ENCODE assay signal across 9 cellular contexts in genomic region chr13:114148521-114148855, GRCh38. TPM values are rescaled to one million over a fixed set of nuclear protein-coding genes. Genes with fewer than 3 reads are reported as not detected.
DNase-seq lines count a peak whose midpoint lies in the region; ATAC-seq, FAIRE-seq and TF ChIP-seq lines count a peak whose summit lies in the region.
"Had no signal": no experiment of that assay in that cellular context is flagged by ENCODE, and none has a peak within 500 bp of the region (broad histone marks: within the 10 kb centered on the region; RNA-seq: fewer than 3 reads in every experiment).

No MANE protein-coding gene starts in this region.

- no peaks in the 10 kb centered on the region for H3K9me3 Mint-ChIP-seq in CD8-positive, alpha-beta memory T cell
- H3K9me3 Mint-ChIP-seq in activated CD8-positive, alpha-beta memory T cell treated with anti-CD3 and anti-CD28 coated beads, Interleukin-2, amount 10 ng/mL, durations not matched to agents 7 days and 5 days (ENCODE audit: low read depth), result peaks cover 2% of the 10 kb centered on the region

- intact Hi-C loops in spleen (cut with DNase I; ENCODE audit: low total_unique reads), result no loop called here

- peak overlapping the region; percentile 73 for H3K27ac ChIP-seq in CD8-positive, alpha-beta memory T cell (ENCODE audit: low read depth, low read length)
- H3K27ac ChIP-seq in spleen, result peak overlapping the region; percentile 10 to 88 (median 64)
- H3K27ac ChIP-seq: neutrophil had no signal

- H3K27me3 Mint-ChIP-seq in CD8-positive, alpha-beta memory T cell, result peaks cover 0 to 2% of the 10 kb centered on the region in 2 donors
- H3K27me3 Mint-ChIP-seq in activated CD8-positive, alpha-beta memory T cell treated with anti-CD3 and anti-CD28 coated beads, Interleukin-2, amount 10 ng/mL, durations not matched to agents 7 days and 5 days, result peaks cover 66% of the 10 kb centered on the region

- no peak for TF ChIP-seq CTCF in spleen (IDR thresholded peaks at IDR 0.05 in 8 of 11, conservative IDR thresholded peaks at IDR 0.05 in 3 of 11)

- CTCF ChIA-PET in CD8-positive, alpha-beta memory T cell (lab: Charles Lee), result interaction anchor here (1.0 to 1.6 kb wide), 10 partner anchors 8 to 80 kb away, joined by 3 to 17 read pairs (median 6); no protein-coding TSS in a partner anchor
- CTCF ChIA-PET in activated CD8-positive, alpha-beta memory T cell treated with anti-CD3 and anti-CD28 coated beads, Interleukin-2, amount 10 ng/mL, durations not matched to agents 7 days and 5 days (lab: Charles Lee), result interaction anchor here (0.7 to 1.3 kb wide), 9 partner anchors 12 to 83 kb away, joined by 3 to 10 read pairs (median 3); partner anchors contain the start of gene RASA3

- H3K27me3 ChIP-seq in CD8-positive, alpha-beta memory T cell (ENCODE audit: insufficient read depth, low read length, poor library complexity, severe bottlenecking), result no peaks in the 10 kb centered on the region
- no peaks in the 10 kb centered on the region for H3K27me3 ChIP-seq in spleen (replicated peaks in 1 of 7)

- H3K4me3 ChIP-seq in CD8-positive, alpha-beta memory T cell (ENCODE audit: low read length), result peak overlapping the region; percentile 42
- H3K4me3 ChIP-seq in spleen, result peak overlapping the region in 1 of 8 donors; percentile 21

- H3K9me3 ChIP-seq in CD8-positive, alpha-beta memory T cell (ENCODE audit: low read length), result no peaks in the 10 kb centered on the region
- H3K9me3 ChIP-seq in spleen, result no peaks in the 10 kb centered on the region
- H3K9me3 ChIP-seq: neutrophil had no signal

- peaks cover 0 to under 1% (median 0%) of the 10 kb centered on the region in 3 donors for H3K36me3 Mint-ChIP-seq in CD8-positive, alpha-beta memory T cell
- peaks cover 3% of the 10 kb centered on the region for H3K36me3 Mint-ChIP-seq in activated CD8-positive, alpha-beta memory T cell treated with anti-CD3 and anti-CD28 coated beads, Interleukin-2, amount 10 ng/mL, durations not matched to agents 7 days and 5 days

- FAIRE-seq in frontal cortex (lab: Jason Lieb, UNC), result no peak

- 6 to 33% (median 21%) methylated on average over 8 of the region's 8 CpGs for WGBS in spleen, 5 donors

- ATAC-seq in GM19468 (IDR thresholded peaks at IDR 0.05; ENCODE audit: extremely low read depth, unreplicated experiment) (peak; percentile 59), HG03565 (IDR thresholded peaks at IDR 0.05; ENCODE audit: unreplicated experiment) (peak; percentile 80)
- ATAC-seq in activated CD8-positive, alpha-beta memory T cell treated with anti-CD3 and anti-CD28 coated beads, Interleukin-2, amount 10 ng/mL, durations not matched to agents 7 days and 5 days, result peak; percentile 86

- TF ChIP-seq POLR2A in spleen (IDR thresholded peaks at IDR 0.05) (no peak), erythroblast (IDR thresholded peaks at IDR 0.05; ENCODE audit: low read length) (no peak)

- POLR2A ChIA-PET in CD8-positive, alpha-beta memory T cell (lab: Charles Lee), result interaction anchor here (0.9 to 1.6 kb wide), 9 partner anchors 8 to 81 kb away, joined by 3 to 22 read pairs (median 7); partner anchors contain the start of gene RASA3

- H3K4me1 ChIP-seq in CD8-positive, alpha-beta memory T cell (ENCODE audit: insufficient read depth, low read length), result peaks cover 95% of the 10 kb centered on the region
- peaks cover 2 to 86% (median 46%) of the 10 kb centered on the region in 6 donors for H3K4me1 ChIP-seq in spleen

- H3K27ac Mint-ChIP-seq in CD8-positive, alpha-beta memory T cell, result peak overlapping the region; percentile 91 to 99 (median 98)
- peak overlapping the region; percentile 82 for H3K27ac Mint-ChIP-seq in activated CD8-positive, alpha-beta memory T cell treated with anti-CD3 and anti-CD28 coated beads, Interleukin-2, amount 10 ng/mL, durations not matched to agents 7 days and 5 days

- H3K4me1 Mint-ChIP-seq in CD8-positive, alpha-beta memory T cell, result peaks cover 57 to 82% (median 77%) of the 10 kb centered on the region in 3 donors
- peaks cover 73% of the 10 kb centered on the region for H3K4me1 Mint-ChIP-seq in activated CD8-positive, alpha-beta memory T cell treated with anti-CD3 and anti-CD28 coated beads, Interleukin-2, amount 10 ng/mL, durations not matched to agents 7 days and 5 days

- peak; percentile 76 to 97 (median 96) for DNase-seq in CD8-positive, alpha-beta memory T cell
- peak; percentile 95 for DNase-seq in activated CD8-positive, alpha-beta memory T cell treated with anti-CD3 and anti-CD28 coated beads, Interleukin-2, amount 10 ng/mL, durations not matched to agents 7 days and 5 days
- DNase-seq in spleen (no peak), NOMO-1 treated with DMSO at 0.1 percent for 48 hours (lab: John Stamatoyannopoulos, UW; ENCODE audit: unreplicated experiment) (no peak), erythroblast (lab: John Stamatoyannopoulos, UW) (no peak), frontal cortex (ENCODE audit: low spot score in 2 of 2) (no peak)

- H3K36me3 ChIP-seq in CD8-positive, alpha-beta memory T cell (ENCODE audit: insufficient read depth, low read length), result no peaks in the 10 kb centered on the region
- H3K36me3 ChIP-seq in spleen, result no peaks in the 10 kb centered on the region
- H3K36me3 ChIP-seq: neutrophil had no signal

- H3K4me3 Mint-ChIP-seq in CD8-positive, alpha-beta memory T cell, result peak overlapping the region; percentile 51 to 85 (median 79)
- H3K4me3 Mint-ChIP-seq in activated CD8-positive, alpha-beta memory T cell treated with anti-CD3 and anti-CD28 coated beads, Interleukin-2, amount 10 ng/mL, durations not matched to agents 7 days and 5 days, result peak overlapping the region; percentile 38

RNA-seq across cellular contexts. Expression of gene RASA3, which starts 16.1 kb away (rescaled TPM):
- 10 to 100 TPM; 26.4 to 27.1 TPM for total RNA-seq in CD8-positive, alpha-beta memory T cell
- polyA plus RNA-seq in CD8-positive, alpha-beta memory T cell, result 123 TPM
- 10 to 100 TPM; 16.3 to 49.2 TPM for total RNA-seq in activated CD8-positive, alpha-beta memory T cell treated with anti-CD3 and anti-CD28 coated beads, Interleukin-2, amount 10 ng/mL, durations not matched to agents 7 days and 5 days
- total RNA-seq in spleen, result 10 to 100 TPM; 35.9 to 52.8 (median 52.0) TPM
- polyA plus RNA-seq in spleen, result 10 to 100 TPM; 11.7 to 17.2 (median 12.1) TPM
- total RNA-seq in frontal cortex, result 12.6 TPM

RNA-seq across cellular contexts. Expression of gene CFAP97D2, which starts 30.6 kb away (rescaled TPM):
- not detected for total RNA-seq in CD8-positive, alpha-beta memory T cell
- polyA plus RNA-seq in CD8-positive, alpha-beta memory T cell, result 0.31 TPM
- total RNA-seq in activated CD8-positive, alpha-beta memory T cell treated with anti-CD3 and anti-CD28 coated beads, Interleukin-2, amount 10 ng/mL, durations not matched to agents 7 days and 5 days, result not detected
- not detected for total RNA-seq in spleen
- under 1 TPM in 1 of 3 donors, not detected in 2; 0.05 TPM for polyA plus RNA-seq in spleen
- not detected for total RNA-seq in frontal cortex

Comparison
In these comparisons a context has a peak if more than half of its experiments do, and no peak if none do; other contexts are left out.
1. DNase-seq: peak in CD8-positive, alpha-beta memory T cell (5 of 5) and activated CD8-positive, alpha-beta memory T cell treated with anti-CD3 and anti-CD28 coated beads, Interleukin-2, amount 10 ng/mL, durations not matched to agents 7 days and 5 days (single experiment); none in spleen (single experiment), NOMO-1 treated with DMSO at 0.1 percent for 48 hours (single experiment), erythroblast (0 of 2) and frontal cortex (0 of 2).
2. Peak in every context shown above with its lines, with median percentiles within 50 percentile points of each other: ATAC-seq.